In genomic region chr1:108695515-108695914, GRCh38 we compare ENCODE assay signal across 1 cellular context.
TF ChIP-seq lines count a peak whose summit lies in the region.

No MANE protein-coding gene starts in this region.

TF ChIP-seq in SK-N-SH treated with all-trans-retinoic acid at 6 μM for 48 hours, 23 proteins besides CTCF, POLR2A, EP300 and RAD21 (continued from another document):
- TF ChIP-seq CSRNP3 (CRISPR knock-in tag; IDR thresholded peaks at IDR 0.05) (no peak), PATZ1 (CRISPR knock-in tag; IDR thresholded peaks at IDR 0.05; ENCODE audit: borderline replicate concordance) (no peak), ZNF8 (CRISPR knock-in tag; IDR thresholded peaks at IDR 0.05) (no peak), POU6F1 (CRISPR knock-in tag; IDR thresholded peaks at IDR 0.05; ENCODE audit: borderline replicate concordance, low read depth) (no peak)
